In genomic region chr22:31753005-31753633, GRCh38 we compare ENCODE assay signal across 8 cellular contexts. TPM values are rescaled to one million over a fixed set of nuclear protein-coding genes. Genes with fewer than 3 reads are reported as not detected.
DNase-seq lines count a peak whose midpoint lies in the region; ATAC-seq and TF ChIP-seq lines count a peak whose summit lies in the region.

No MANE protein-coding gene starts in this region.

- H3K9me3 ChIP-seq in left lung (no peaks in the 10 kb centered on the region), subcutaneous abdominal adipose tissue (ENCODE audit: control insufficient read depth in 5 of 5, low read length in 5 of 5) (no peaks in the 10 kb centered on the region)

- no peaks in the 10 kb centered on the region for H3K27me3 ChIP-seq in left lung
- no peaks in the 10 kb centered on the region for H3K27me3 ChIP-seq in subcutaneous abdominal adipose tissue (ENCODE audit: control insufficient read depth in 5 of 5, insufficient read depth in 4 of 5, low read length in 5 of 5)

- TF ChIP-seq CTCF in left lung (IDR thresholded peaks at IDR 0.05), result no peak

- H3K36me3 ChIP-seq in left lung (peaks cover 0 to 9% of the 10 kb centered on the region in 2 donors), subcutaneous abdominal adipose tissue (ENCODE audit: control insufficient read depth in 5 of 5, insufficient read depth in 5 of 5, low read length in 5 of 5) (peaks cover 0 to 2% (median 0%) of the 10 kb centered on the region in 5 donors)

- peak overlapping the region; percentile 84 for H3K27ac Mint-ChIP-seq in central memory CD8-positive, alpha-beta T cell (ENCODE audit: low read depth)

- H3K27ac ChIP-seq in left lung, result peak overlapping the region; percentile 95 to 97
- H3K27ac ChIP-seq in subcutaneous abdominal adipose tissue (ENCODE audit: low read depth, low read length), result peak overlapping the region; percentile 92

- H3K4me1 ChIP-seq in left lung (peaks cover 27 to 51% of the 10 kb centered on the region in 2 donors), subcutaneous abdominal adipose tissue (ENCODE audit: control insufficient read depth in 5 of 5, insufficient read depth in 5 of 5, low read length in 5 of 5) (peaks cover 15 to 56% (median 52%) of the 10 kb centered on the region in 5 donors)

- H3K36me3 Mint-ChIP-seq in central memory CD8-positive, alpha-beta T cell (ENCODE audit: insufficient read depth), result peaks cover 26% of the 10 kb centered on the region

- peak; percentile 20 for ATAC-seq in HG03354 (IDR thresholded peaks at IDR 0.05; ENCODE audit: poor library complexity, severe bottlenecking, unreplicated experiment)
- no peak for ATAC-seq in central memory CD8-positive, alpha-beta T cell (replicated peaks; ENCODE audit: extremely low read depth, poor library complexity, severe bottlenecking)
- peak; percentile 4 for ATAC-seq in left lung

- peak overlapping the region; percentile 85 to 89 for H3K4me3 ChIP-seq in left lung
- H3K4me3 ChIP-seq in subcutaneous abdominal adipose tissue (ENCODE audit: low read depth in 1 of 5, low read length in 5 of 5), result peak overlapping the region; percentile 74 to 90 (median 85)

- no peaks in the 10 kb centered on the region for H3K9me3 Mint-ChIP-seq in central memory CD8-positive, alpha-beta T cell

- H3K4me3 Mint-ChIP-seq in central memory CD8-positive, alpha-beta T cell, result peak overlapping the region; percentile 83

- intact Hi-C loops in left lung (cut with DNase I), result no loop called here

- H3K4me1 Mint-ChIP-seq in central memory CD8-positive, alpha-beta T cell, result peaks cover 43% of the 10 kb centered on the region

- peak; percentile 3 for DNase-seq in stimulated activated CD4-positive, alpha-beta T cell treated with anti-CD3 and anti-CD28 coated beads, Interleukin-12 subunit alpha, Interleukin-12 subunit beta, amount 100 ng/mL, for 4 hours
- DNase-seq in stimulated activated CD4-positive, alpha-beta T cell treated with anti-CD3 and anti-CD28 coated beads, Interleukin-4, amount 100 ng/mL, for 4 hours, result no peak
- DNase-seq in RPMI8226 (peak; percentile 20), left lung (peak; percentile 56 to 71), midbrain (lab: John Stamatoyannopoulos, UW) (no peak)
- DNase-seq in central memory CD8-positive, alpha-beta T cell (ENCODE audit: low spot score in 2 of 2), result no peak

- H3K9ac ChIP-seq in subcutaneous abdominal adipose tissue (ENCODE audit: low read length in 5 of 5), result peak overlapping the region; percentile 43 to 97 (median 90)

- H3K27me3 Mint-ChIP-seq in central memory CD8-positive, alpha-beta T cell, result no peaks in the 10 kb centered on the region

RNA-seq across cellular contexts. Expression of gene DEPDC5, which starts 0.7 kb away (rescaled TPM):
- 10 to 100 TPM; 23.2 to 31.1 TPM for total RNA-seq in left lung

RNA-seq across cellular contexts. Expression of gene PRR14L, which starts 3.2 kb away (rescaled TPM):
- total RNA-seq in left lung, result 10 to 100 TPM; 46.5 to 55.1 TPM

Comparison
In these comparisons a context has a peak if more than half of its experiments do, and no peak if none do; other contexts are left out.
1. DNase-seq: peak in stimulated activated CD4-positive, alpha-beta T cell treated with anti-CD3 and anti-CD28 coated beads, Interleukin-12 subunit alpha, Interleukin-12 subunit beta, amount 100 ng/mL, for 4 hours (single experiment), RPMI8226 (single experiment) and left lung (2 of 2); none in stimulated activated CD4-positive, alpha-beta T cell treated with anti-CD3 and anti-CD28 coated beads, Interleukin-4, amount 100 ng/mL, for 4 hours (0 of 2), central memory CD8-positive, alpha-beta T cell (0 of 2) and midbrain (single experiment).